ENCODE assay signal across 8 cellular contexts in genomic region chr20:24470031-24470781, GRCh38. TPM values are rescaled to one million over a fixed set of nuclear protein-coding genes. Genes with fewer than 3 reads are reported as not detected.
DNase-seq lines count a peak whose midpoint lies in the region; ATAC-seq and TF ChIP-seq lines count a peak whose summit lies in the region.

No MANE protein-coding gene starts in this region.

- no peak for TF ChIP-seq CTCF in AG10803 (conservative IDR thresholded peaks at IDR 0.05; ENCODE audit: low read length)
- TF ChIP-seq CTCF in glutamatergic neuron (IDR thresholded peaks at IDR 0.05; ENCODE audit: partially characterized antibody, unreplicated experiment): no peak

- H3K9ac ChIP-seq in neuronal stem cell (ENCODE audit: low read depth, low read length, poor library complexity): peak overlapping the region; percentile 94

- H3K9me3 Mint-ChIP-seq in glutamatergic neuron (ENCODE audit: unreplicated experiment): peaks cover 15% of the 10 kb centered on the region
- no peaks in the 10 kb centered on the region for H3K9me3 Mint-ChIP-seq in immature natural killer cell

- peak overlapping the region; percentile 76 for H3K18ac ChIP-seq in neuronal stem cell (ENCODE audit: low read length)

- H2AFZ ChIP-seq in neuronal stem cell (ENCODE audit: low read length): peak overlapping the region; percentile 71

- H3K4ac ChIP-seq in neuronal stem cell (ENCODE audit: low read length): no peak overlapping the region

- H3K27ac Mint-ChIP-seq in glutamatergic neuron (ENCODE audit: unreplicated experiment) (peak overlapping the region; percentile 48), immature natural killer cell (no peak overlapping the region)

- H3K36me3 Mint-ChIP-seq in glutamatergic neuron (ENCODE audit: unreplicated experiment) (no peaks in the 10 kb centered on the region), immature natural killer cell (no peaks in the 10 kb centered on the region)

- H3K4me3 Mint-ChIP-seq in glutamatergic neuron (ENCODE audit: unreplicated experiment) (peak overlapping the region; percentile 96), immature natural killer cell (no peak overlapping the region)

- peak overlapping the region; percentile 8 for H2AK5ac ChIP-seq in neuronal stem cell (ENCODE audit: low read depth, low read length)

- H4K8ac ChIP-seq in neuronal stem cell (ENCODE audit: low read depth, low read length): no peak overlapping the region

- H3K27me3 ChIP-seq in neuronal stem cell (ENCODE audit: control insufficient read depth in 3 of 3, insufficient read depth in 3 of 3, low read depth in 1 of 3, low read length in 3 of 3): peaks cover 2 to 72% (median 13%) of the 10 kb centered on the region in 3 experiments

- DNase-seq in AG10803 (ENCODE audit: low read depth): no peak
- peak; percentile 63 for DNase-seq in NCI-H69 (lab: John Stamatoyannopoulos, UW)
- DNase-seq in glutamatergic neuron: peak; percentile 56
- peak; percentile 42 for DNase-seq in neuronal stem cell (ENCODE audit: low spot score)
- DNase-seq in DMS79 treated with DMSO at 0.1 percent for 48 hours (lab: John Stamatoyannopoulos, UW): no peak
- DNase-seq in immature natural killer cell: no peak
- DNase-seq in central memory CD4-positive, alpha-beta T cell: no peak

- no peaks in the 10 kb centered on the region for H3K36me3 ChIP-seq in neuronal stem cell (replicated peaks in 1 of 2; ENCODE audit: control insufficient read depth in 2 of 2, insufficient read depth in 2 of 2, low read length in 2 of 2)

- no peak overlapping the region for H3K27ac ChIP-seq in neuronal stem cell (replicated peaks; ENCODE audit: low read length)

- peak overlapping the region; percentile 87 for H2BK5ac ChIP-seq in neuronal stem cell (ENCODE audit: low read length)

- peaks cover 5% of the 10 kb centered on the region for H3K27me3 Mint-ChIP-seq in glutamatergic neuron (ENCODE audit: unreplicated experiment)
- H3K27me3 Mint-ChIP-seq in immature natural killer cell (ENCODE audit: low read depth in 3 of 3): peaks cover 8 to 25% (median 9%) of the 10 kb centered on the region in 3 donors

- no CpG with 5 or more reads among the region's 43 CpGs for WGBS in neuronal stem cell (ENCODE audit: extremely low coverage in 2 of 2, insufficient read length in 2 of 2, insufficient replicate concordance in 1 of 2), 2 donors

- H3K79me1 ChIP-seq in neuronal stem cell (ENCODE audit: low read depth, low read length): peaks cover 3% of the 10 kb centered on the region

- peak overlapping the region; percentile 90 for H2BK15ac ChIP-seq in neuronal stem cell (ENCODE audit: low read length)

- peaks cover 2 to 7% of the 10 kb centered on the region in 2 donors for H3K4me1 ChIP-seq in neuronal stem cell (ENCODE audit: control insufficient read depth in 2 of 2, insufficient read depth in 1 of 2, low read depth in 1 of 2, low read length in 2 of 2)

- no peaks in the 10 kb centered on the region for H3K9me3 ChIP-seq in neuronal stem cell (replicated peaks in 1 of 2; ENCODE audit: control insufficient read depth in 2 of 2, insufficient read depth in 1 of 2, low read depth in 1 of 2, low read length in 2 of 2)

- H3K14ac ChIP-seq in neuronal stem cell (ENCODE audit: low read length): peak overlapping the region; percentile 78

- peak overlapping the region; percentile 84 for H3K4me2 ChIP-seq in neuronal stem cell (ENCODE audit: insufficient read depth, low read length, poor library complexity, severe bottlenecking)

- H3K4me3 ChIP-seq in AG10803 (ENCODE audit: low read length) (peak overlapping the region; percentile 52), neuronal stem cell (ENCODE audit: low read length in 2 of 2) (peak overlapping the region; percentile 20 to 81)

- H2BK12ac ChIP-seq in neuronal stem cell (ENCODE audit: low read length): peak overlapping the region; percentile 48

- ATAC-seq in GM18870 (IDR thresholded peaks at IDR 0.05; ENCODE audit: unreplicated experiment): no peak

- H3K4me1 Mint-ChIP-seq in glutamatergic neuron (ENCODE audit: low read depth, unreplicated experiment): peaks cover 44% of the 10 kb centered on the region
- no peaks in the 10 kb centered on the region for H3K4me1 Mint-ChIP-seq in immature natural killer cell

- H2BK120ac ChIP-seq in neuronal stem cell (ENCODE audit: low read depth, low read length): peak overlapping the region; percentile 70

- no peak overlapping the region for H4K91ac ChIP-seq in neuronal stem cell (ENCODE audit: low read depth, low read length, poor library complexity)

- H3K23ac ChIP-seq in neuronal stem cell (ENCODE audit: low read depth, low read length, poor library complexity): peak overlapping the region; percentile 68

RNA-seq across cellular contexts. Expression of gene SYNDIG1, which starts 0.8 kb away (rescaled TPM):
- total RNA-seq in glutamatergic neuron (ENCODE audit: unreplicated experiment): 10.4 TPM
- 1.8 TPM for polyA plus RNA-seq in neuronal stem cell (2013, experiment 1 of 2)
- 1.7 TPM for polyA plus RNA-seq in neuronal stem cell (2013, experiment 2 of 2)
- not detected for polyA plus RNA-seq in immature natural killer cell

Comparison
In these comparisons a context has a peak if more than half of its experiments do, and no peak if none do; other contexts are left out.
1. DNase-seq: peak in NCI-H69 (single experiment), glutamatergic neuron (single experiment) and neuronal stem cell (single experiment); none in AG10803 (single experiment), DMS79 treated with DMSO at 0.1 percent for 48 hours (single experiment), immature natural killer cell (0 of 3) and central memory CD4-positive, alpha-beta T cell (single experiment).